Comparison of ENCODE assay signal across 14 cellular contexts in genomic region chr3:54733615-54734014, GRCh38.
A peak's percentile ranks its signal among the peaks of the same experiment; 100 is the strongest.
DNase-seq lines count a peak whose midpoint lies in the region; ATAC-seq and TF ChIP-seq lines count a peak whose summit lies in the region.
"Had no signal": no experiment of that assay in that cellular context is flagged by ENCODE, and none has a peak within 500 bp of the region (broad histone marks: within the 10 kb centered on the region; RNA-seq: fewer than 3 reads in every experiment).

No MANE protein-coding gene starts in this region.

- H2AK5ac ChIP-seq in neuronal stem cell (ENCODE audit: low read depth, low read length), result no peak overlapping the region

- no peak overlapping the region for H2BK15ac ChIP-seq in neuronal stem cell (ENCODE audit: low read length)

- WGBS in esophagus muscularis mucosa, result 65% methylated on average over 5 of the region's 5 CpGs
- WGBS in neuronal stem cell (ENCODE audit: extremely low coverage in 2 of 2, insufficient read length in 2 of 2, insufficient replicate concordance in 1 of 2), 2 donors, result no CpG with 5 or more reads among the region's 5 CpGs

- peak; percentile 20 for DNase-seq in DMS 273 (lab: John Stamatoyannopoulos, UW; ENCODE audit: unreplicated experiment)
- DNase-seq in DMS 273 treated with DMSO at 0.1 percent for 48 hours (lab: John Stamatoyannopoulos, UW), result no peak
- peak; percentile 67 for DNase-seq in SK-N-DZ (ENCODE audit: low spot score)
- DNase-seq in esophagus muscularis mucosa (ENCODE audit: extremely low spot score), result peak; percentile 53
- no peak for DNase-seq in neuronal stem cell (ENCODE audit: low spot score)
- no peak for DNase-seq in activated effector memory CD4-positive, alpha-beta T cell treated with Interleukin-2 at 50 U/mL for 16 hours
- DNase-seq: AML-193; CD4-positive, alpha-beta memory T cell; GM23248 had no signal

- H3K9me3 ChIP-seq in esophagus muscularis mucosa (no peaks in the 10 kb centered on the region), neuronal stem cell (replicated peaks in 1 of 2; ENCODE audit: control insufficient read depth in 2 of 2, insufficient read depth in 1 of 2, low read depth in 1 of 2, low read length in 2 of 2) (no peaks in the 10 kb centered on the region)
- H3K9me3 ChIP-seq: A549, BLaER1 had no signal

- H3K79me1 ChIP-seq in neuronal stem cell (ENCODE audit: low read depth, low read length), result no peaks in the 10 kb centered on the region

- H3K4me2 ChIP-seq in neuronal stem cell (ENCODE audit: insufficient read depth, low read length, poor library complexity, severe bottlenecking), result no peak overlapping the region
- H3K4me2 ChIP-seq: A549, BLaER1 had no signal

- H3K9ac ChIP-seq in neuronal stem cell (ENCODE audit: low read depth, low read length, poor library complexity), result no peak overlapping the region
- H3K9ac ChIP-seq: BLaER1, GM23248 had no signal

- H3K14ac ChIP-seq in neuronal stem cell (ENCODE audit: low read length), result no peak overlapping the region

- no peak overlapping the region for H3K23ac ChIP-seq in neuronal stem cell (ENCODE audit: low read depth, low read length, poor library complexity)

- no peak for TF ChIP-seq POLR2A in esophagus muscularis mucosa (IDR thresholded peaks at IDR 0.05; ENCODE audit: low read depth)

- ATAC-seq in GM18502 (IDR thresholded peaks at IDR 0.05; ENCODE audit: poor library complexity, unreplicated experiment), result no peak
- ATAC-seq: A549 had no signal

- no peaks in the 10 kb centered on the region for H3K4me1 ChIP-seq in esophagus muscularis mucosa
- H3K4me1 ChIP-seq in neuronal stem cell (ENCODE audit: control insufficient read depth in 2 of 2, insufficient read depth in 1 of 2, low read depth in 1 of 2, low read length in 2 of 2), result peaks cover 0 to 2% of the 10 kb centered on the region in 2 donors
- H3K4me1 ChIP-seq: A549, BLaER1, HAP-1 had no signal

- no peak overlapping the region for H2BK12ac ChIP-seq in neuronal stem cell (ENCODE audit: low read length)

- no peak for TF ChIP-seq CTCF in esophagus muscularis mucosa (IDR thresholded peaks at IDR 0.05)

- no peak overlapping the region for H4K8ac ChIP-seq in neuronal stem cell (ENCODE audit: low read depth, low read length)

- intact Hi-C loops in esophagus muscularis mucosa (cut with DNase I), result no loop called here

- H3K27ac ChIP-seq in esophagus muscularis mucosa (replicated peaks in 1 of 4) (no peak overlapping the region), neuronal stem cell (replicated peaks; ENCODE audit: low read length) (no peak overlapping the region)
- H3K27ac ChIP-seq: 22Rv1, A549, BLaER1, GM23248 had no signal

- no peak overlapping the region for H2AFZ ChIP-seq in neuronal stem cell (ENCODE audit: low read length)
- H2AFZ ChIP-seq: GM23248 had no signal

- no peak overlapping the region for H2BK5ac ChIP-seq in neuronal stem cell (ENCODE audit: low read length)

- H3K4me3 ChIP-seq in esophagus muscularis mucosa (no peak overlapping the region), neuronal stem cell (ENCODE audit: low read length in 2 of 2) (no peak overlapping the region)
- H3K4me3 ChIP-seq: A549, BLaER1, GM23248, HAP-1 had no signal

- no peak overlapping the region for H3K18ac ChIP-seq in neuronal stem cell (ENCODE audit: low read length)

- no peak overlapping the region for H3K4ac ChIP-seq in neuronal stem cell (ENCODE audit: low read length)

- H3K27me3 ChIP-seq in esophagus muscularis mucosa (no peaks in the 10 kb centered on the region), neuronal stem cell (ENCODE audit: control insufficient read depth in 3 of 3, insufficient read depth in 3 of 3, low read depth in 1 of 3, low read length in 3 of 3) (peaks cover 0 to 13% (median 0%) of the 10 kb centered on the region in 3 experiments)
- H3K27me3 ChIP-seq: BLaER1 had no signal

- H2BK120ac ChIP-seq in neuronal stem cell (ENCODE audit: low read depth, low read length), result no peak overlapping the region

- TF ChIP-seq EP300 in esophagus muscularis mucosa (IDR thresholded peaks at IDR 0.05), result no peak

- H4K91ac ChIP-seq in neuronal stem cell (ENCODE audit: low read depth, low read length, poor library complexity), result no peak overlapping the region

- no peaks in the 10 kb centered on the region for H3K36me3 ChIP-seq in esophagus muscularis mucosa
- no peaks in the 10 kb centered on the region for H3K36me3 ChIP-seq in neuronal stem cell (replicated peaks in 1 of 2; ENCODE audit: control insufficient read depth in 2 of 2, insufficient read depth in 2 of 2, low read length in 2 of 2)
- H3K36me3 ChIP-seq: BLaER1, HAP-1 had no signal

Comparison
In these comparisons a context has a peak if more than half of its experiments do, and no peak if none do; other contexts are left out.
1. DNase-seq: peak in DMS 273 (single experiment), SK-N-DZ (single experiment) and esophagus muscularis mucosa (single experiment); none in DMS 273 treated with DMSO at 0.1 percent for 48 hours (single experiment), neuronal stem cell (single experiment) and activated effector memory CD4-positive, alpha-beta T cell treated with Interleukin-2 at 50 U/mL for 16 hours (single experiment).